ENCODE assay signal across 13 cellular contexts in genomic region chr11:2178906-2179494, GRCh38. TPM values are rescaled to one million over a fixed set of nuclear protein-coding genes. Genes with fewer than 3 reads are reported as not detected.
A peak's percentile ranks its signal among the peaks of the same experiment; 100 is the strongest.
DNase-seq lines count a peak whose midpoint lies in the region; ATAC-seq and TF ChIP-seq lines count a peak whose summit lies in the region.
"Had no signal": no experiment of that assay in that cellular context is flagged by ENCODE, and none has a peak within 500 bp of the region (broad histone marks: within the 10 kb centered on the region; RNA-seq: fewer than 3 reads in every experiment).

No MANE protein-coding gene starts in this region.

- peak overlapping the region in 9 of 11 experiments; percentile 45 to 92 (median 75); a peak in 18 of 22 replicates for H3K4me2 ChIP-seq in BLaER1 treated with 17β-estradiol and CSF1 and Interleukin-3, amounts not matched to agents 10 nM and 100 nM
- no peak overlapping the region for H3K4me2 ChIP-seq in IMR-90 (ENCODE audit: low read depth, low read length)
- peak overlapping the region; percentile 32 for H3K4me2 ChIP-seq in mammary epithelial cell (ENCODE audit: insufficient read depth, low read depth, low read length)

- no peak overlapping the region for H3K4me3 ChIP-seq in BLaER1 treated with 17β-estradiol and CSF1 and Interleukin-3, amounts not matched to agents 10 nM and 100 nM
- H3K4me3 ChIP-seq in IMR-90 (ENCODE audit: insufficient read depth, low read depth, low read length) (no peak overlapping the region), mammary epithelial cell (replicated peaks in 1 of 3; ENCODE audit: insufficient read depth in 1 of 3, low read depth in 2 of 3, low read length in 3 of 3) (no peak overlapping the region), BE2C (ENCODE audit: low read depth, low read length) (no peak overlapping the region)

- no peak overlapping the region for H4K5ac ChIP-seq in IMR-90 (ENCODE audit: low read depth, low read length)

- H3K79me1 ChIP-seq in IMR-90 (ENCODE audit: low read depth in 1 of 2, low read length in 2 of 2): no peaks in the 10 kb centered on the region

- intact Hi-C loops in IMR-90 (cut with micrococcal nuclease) (no loop called here), mammary epithelial cell (cut with micrococcal nuclease) (loop anchor here (5.0 kb wide), 1 partner anchor 223 kb away; the partner anchor contains the start of gene TSSC4)

- peaks cover 0 to 12% (median 0%) of the 10 kb centered on the region in 11 experiments; a peak in 5 of 22 replicates for H4K20me1 ChIP-seq in BLaER1 treated with 17β-estradiol and CSF1 and Interleukin-3, amounts not matched to agents 10 nM and 100 nM
- H4K20me1 ChIP-seq in IMR-90 (ENCODE audit: insufficient read depth, low read length) (no peaks in the 10 kb centered on the region), mammary epithelial cell (ENCODE audit: insufficient read depth, low read length) (no peaks in the 10 kb centered on the region)

- H3K23ac ChIP-seq in IMR-90 (ENCODE audit: low read depth, low read length): no peak overlapping the region

- peak; percentile 37 for DNase-seq in IMR-90
- DNase-seq in mammary epithelial cell: peak; percentile 82
- DNase-seq in myocyte (ENCODE audit: low read depth): peak; percentile 79
- no peak for DNase-seq in BE2C
- DNase-seq: activated CD8-positive, alpha-beta memory T cell treated with anti-CD3 and anti-CD28 coated beads, Interleukin-2, amount 50 U/mL, for 48 hours; CD4-positive, CD25-positive, alpha-beta regulatory T cell; kidney; NCI-H1930; stimulated activated CD4-positive, alpha-beta T cell treated with anti-CD3 and anti-CD28 coated beads, Interleukin-2, amount 100 ng/mL, for 48 hours had no signal

- peak; percentile 27 for ATAC-seq in IMR-90 (ENCODE audit: low read depth)
- no peak for ATAC-seq in GM21360 (IDR thresholded peaks at IDR 0.05; ENCODE audit: unreplicated experiment)
- no peak for ATAC-seq in GM18867 (IDR thresholded peaks at IDR 0.05; ENCODE audit: unreplicated experiment)
- no peak for ATAC-seq in GM18517 (IDR thresholded peaks at IDR 0.05; ENCODE audit: unreplicated experiment)

- no peaks in the 10 kb centered on the region for H3K36me3 ChIP-seq in BLaER1 treated with 17β-estradiol and CSF1 and Interleukin-3, amounts not matched to agents 10 nM and 100 nM
- no peaks in the 10 kb centered on the region for H3K36me3 ChIP-seq in IMR-90 (ENCODE audit: control insufficient read depth, insufficient read depth, low read length)
- no peaks in the 10 kb centered on the region for H3K36me3 ChIP-seq in mammary epithelial cell (ENCODE audit: insufficient read depth, low read length)
- no peaks in the 10 kb centered on the region for H3K36me3 ChIP-seq in BE2C

- no peak overlapping the region for H3K14ac ChIP-seq in IMR-90 (replicated peaks; ENCODE audit: low read depth, low read length)

- no peak overlapping the region for H2BK20ac ChIP-seq in IMR-90 (ENCODE audit: low read depth, low read length)

- no peak overlapping the region for H4K91ac ChIP-seq in IMR-90 (ENCODE audit: insufficient read depth, low read depth, low read length)

- BruUV-seq in IMR-90 (replicated peaks; lab: Mats Ljungman, UMichigan) (no TSS peak), mammary epithelial cell (replicated peaks; lab: Mats Ljungman, UMichigan) (no TSS peak)

- 30% methylated on average over 4 of the region's 16 CpGs; no CpG with 5 or more reads in 1 of the 2 experiments for WGBS in IMR-90 (ENCODE audit: extremely low coverage in 2 of 2, insufficient read length in 1 of 2), 2 experiments
- WGBS in mammary epithelial cell (ENCODE audit: low coverage, missing lambda C conversion rate): 71% methylated on average over 8 of the region's 16 CpGs

- H3K56ac ChIP-seq in IMR-90 (ENCODE audit: extremely low read depth, insufficient read depth, low read length): no peak overlapping the region

- dilution Hi-C loops in IMR-90 (cut with HindIII; ENCODE audit: low sequenced_read_pairs, unreplicated experiment) (no loop called here), mammary epithelial cell (cut with HindIII; ENCODE audit: low sequenced_read_pairs) (no loop called here)

- in situ Hi-C loops in IMR-90 (cut with MboI; ENCODE audit: low sequenced_read_pairs): loop anchor here (25.0 kb wide), 1 partner anchor 708 kb away; the partner anchor contains the start of gene CDKN1C
- in situ Hi-C loops in mammary epithelial cell (cut with MboI; ENCODE audit: low sequenced_read_pairs in 2 of 2): no loop called here

- H3K4ac ChIP-seq in IMR-90 (ENCODE audit: low read depth, low read length): no peak overlapping the region

- H3K79me2 ChIP-seq in mammary epithelial cell (ENCODE audit: insufficient read depth, low read length): no peaks in the 10 kb centered on the region

- H3K9me3 ChIP-seq in BLaER1 treated with 17β-estradiol and CSF1 and Interleukin-3, amounts not matched to agents 10 nM and 100 nM (replicated peaks in 1 of 11): no peaks in the 10 kb centered on the region
- H3K9me3 ChIP-seq in IMR-90 (ENCODE audit: control insufficient read depth, insufficient read depth, low read length) (no peaks in the 10 kb centered on the region), mammary epithelial cell (replicated peaks; ENCODE audit: insufficient read depth, low read length) (no peaks in the 10 kb centered on the region), BE2C (no peaks in the 10 kb centered on the region)

- H3K9me1 ChIP-seq in IMR-90 (ENCODE audit: insufficient read depth, low read length): peaks cover 6% of the 10 kb centered on the region

- CTCF ChIA-PET in IMR-90 (lab: Yijun Ruan, JAX) (no interaction called here), mammary epithelial cell (lab: Charles Lee; ENCODE audit: low non-redundant PET) (no interaction called here)

- no peak overlapping the region for H4K8ac ChIP-seq in IMR-90 (ENCODE audit: low read depth in 2 of 2, low read length in 2 of 2)

- no peak for TF ChIP-seq RAD21 in IMR-90 (IDR thresholded peaks at IDR 0.05; ENCODE audit: low read length)

- H2AK5ac ChIP-seq in IMR-90 (ENCODE audit: low read depth, low read length): no peak overlapping the region

- H2BK5ac ChIP-seq in IMR-90 (ENCODE audit: low read depth, low read length, poor library complexity, severe bottlenecking): no peak overlapping the region

- H2AFZ ChIP-seq in IMR-90 (replicated peaks; ENCODE audit: low read length, poor library complexity) (peak overlapping the region; percentile 74), mammary epithelial cell (ENCODE audit: low read depth, low read length) (no peak overlapping the region)

- peak overlapping the region; percentile 70 for H2AK9ac ChIP-seq in IMR-90 (replicated peaks; ENCODE audit: low read depth, low read length, poor library complexity)

- no peak for TF ChIP-seq POLR2A in IMR-90 (IDR thresholded peaks at IDR 0.05; ENCODE audit: low read depth, low read length)

- peaks cover 0 to 21% (median 12%) of the 10 kb centered on the region in 11 experiments; a peak in 14 of 22 replicates for H3K27me3 ChIP-seq in BLaER1 treated with 17β-estradiol and CSF1 and Interleukin-3, amounts not matched to agents 10 nM and 100 nM
- peaks cover 7% of the 10 kb centered on the region; the same call in 1 of the 2 replicates for H3K27me3 ChIP-seq in IMR-90 (ENCODE audit: control insufficient read depth, insufficient read depth, low read length)
- no peaks in the 10 kb centered on the region for H3K27me3 ChIP-seq in mammary epithelial cell (ENCODE audit: insufficient read depth, low read length)
- H3K27me3 ChIP-seq in BE2C: no peaks in the 10 kb centered on the region

- no peak overlapping the region for H2BK15ac ChIP-seq in IMR-90 (ENCODE audit: low read depth, low read length)

- H3K27ac ChIP-seq in BLaER1 treated with 17β-estradiol and CSF1 and Interleukin-3, amounts not matched to agents 10 nM and 100 nM: no peak overlapping the region
- H3K27ac ChIP-seq in IMR-90 (ENCODE audit: insufficient read depth, low read length): no peak overlapping the region
- no peak overlapping the region for H3K27ac ChIP-seq in mammary epithelial cell (ENCODE audit: insufficient read depth, low read depth, low read length)

- TF ChIP-seq CTCF in IMR-90 (conservative IDR thresholded peaks at IDR 0.05; ENCODE audit: low read depth, low read length) (no peak), mammary epithelial cell (conservative IDR thresholded peaks at IDR 0.05 in 1 of 2, IDR thresholded peaks at IDR 0.05 in 1 of 2; ENCODE audit: extremely low read depth in 1 of 2, insufficient read depth in 1 of 2, low read depth in 1 of 2, low read length in 2 of 2) (no peak), BE2C (IDR thresholded peaks at IDR 0.05; ENCODE audit: low read depth, low read length) (no peak)

- no peak overlapping the region for H3K18ac ChIP-seq in IMR-90 (ENCODE audit: low read depth, low read length)

- POLR2A ChIA-PET in IMR-90 (lab: Charles Lee; ENCODE audit: unreplicated experiment): no interaction called here

- H3K9ac ChIP-seq in BLaER1 treated with 17β-estradiol and CSF1 and Interleukin-3, amounts not matched to agents 10 nM and 100 nM: peak overlapping the region in 2 of 11 experiments; percentile 19 to 27; a peak in 1 of 22 replicates
- H3K9ac ChIP-seq in IMR-90 (ENCODE audit: low read depth, low read length) (no peak overlapping the region), mammary epithelial cell (ENCODE audit: insufficient read depth, low read length) (no peak overlapping the region)

- H2BK120ac ChIP-seq in IMR-90 (ENCODE audit: low read depth, low read length): no peak overlapping the region

- H3K4me1 ChIP-seq in BLaER1 treated with 17β-estradiol and CSF1 and Interleukin-3, amounts not matched to agents 10 nM and 100 nM: peaks cover 9 to 37% (median 27%) of the 10 kb centered on the region in 10 experiments; a peak in 17 of 20 replicates
- H3K4me1 ChIP-seq in IMR-90 (ENCODE audit: control insufficient read depth, insufficient read depth, low read length) (no peaks in the 10 kb centered on the region), mammary epithelial cell (ENCODE audit: insufficient read depth, low read length) (peaks cover 40% of the 10 kb centered on the region), BE2C (peaks cover 10% of the 10 kb centered on the region)

RNA-seq across cellular contexts. Expression of gene TH, which starts 7.4 kb away (rescaled TPM):
- total RNA-seq in IMR-90 (2012; rRNA removed): not detected in 2 replicates
- polyA plus RNA-seq in IMR-90 (2012; rRNA removed): 0.06 and 0.10 TPM in 2 replicates
- 0.03 TPM in 1 of 2 replicates, not detected in the other for polyA plus RNA-seq in IMR-90 (2012; cell fraction: cytosol; rRNA removed)
- polyA plus RNA-seq in IMR-90 (2012; cell fraction: nucleus; rRNA removed; ENCODE audit: low replicate concordance): 0.08 TPM in 1 of 2 replicates, not detected in the other
- under 1 TPM in 1 of 2 donors, not detected in 1; 0.61 TPM for total RNA-seq in mammary epithelial cell
- polyA plus RNA-seq in mammary epithelial cell: 0.16 TPM
- polyA minus RNA-seq in mammary epithelial cell: not detected
- total RNA-seq in myocyte: not detected in 2 replicates
- polyA plus RNA-seq in myocyte (2012): not detected
- 141 TPM for polyA plus RNA-seq in BE2C (2012; ENCODE audit: insufficient read depth, insufficient read length, low read depth)
- total RNA-seq: CD4-positive, CD25-positive, alpha-beta regulatory T cell; kidney had no signal
- polyA plus RNA-seq: CD4-positive, CD25-positive, alpha-beta regulatory T cell had no signal

RNA-seq across cellular contexts. Expression of gene INS, which starts 18.0 kb away (rescaled TPM):
- not detected in 2 replicates for total RNA-seq in IMR-90 (2012; rRNA removed)
- polyA plus RNA-seq in IMR-90 (2012; rRNA removed): not detected in 2 replicates
- not detected in 2 replicates for polyA plus RNA-seq in IMR-90 (2012; cell fraction: cytosol; rRNA removed)
- polyA plus RNA-seq in IMR-90 (2012; cell fraction: nucleus; rRNA removed; ENCODE audit: low replicate concordance): not detected in 2 replicates
- total RNA-seq in mammary epithelial cell: not detected
- polyA plus RNA-seq in mammary epithelial cell: not detected
- not detected for polyA minus RNA-seq in mammary epithelial cell
- total RNA-seq in myocyte: not detected in 2 replicates
- not detected for polyA plus RNA-seq in myocyte (2012)
- not detected for polyA plus RNA-seq in BE2C (2012; ENCODE audit: insufficient read depth, insufficient read length, low read depth)
- total RNA-seq: CD4-positive, CD25-positive, alpha-beta regulatory T cell; kidney had no signal
- polyA plus RNA-seq: CD4-positive, CD25-positive, alpha-beta regulatory T cell had no signal

RNA-seq across cellular contexts. Expression of gene IGF2, which starts 39.8 kb away (rescaled TPM):
- total RNA-seq in IMR-90 (2012; rRNA removed) (2.3 and 5.0 TPM in 2 replicates), mammary epithelial cell (under 1 TPM in 1 of 2 donors, not detected in 1; under 0.01 TPM), myocyte (330 and 438 TPM in 2 replicates)
- polyA plus RNA-seq in IMR-90 (2012; rRNA removed) (17.5 and 21.8 TPM in 2 replicates), mammary epithelial cell (0.01 TPM)
- polyA plus RNA-seq in IMR-90 (2012; cell fraction: cytosol; rRNA removed): 20.6 and 23.2 TPM in 2 replicates
- polyA plus RNA-seq in IMR-90 (2012; cell fraction: nucleus; rRNA removed; ENCODE audit: low replicate concordance): 4.8 and 6.4 TPM in 2 replicates
- polyA minus RNA-seq in mammary epithelial cell: not detected
- 915 TPM for polyA plus RNA-seq in myocyte (2012)
- polyA plus RNA-seq in BE2C (2012; ENCODE audit: insufficient read depth, insufficient read length, low read depth): 468 TPM
- polyA plus RNA-seq: CD4-positive, CD25-positive, alpha-beta regulatory T cell had no signal

Comparison
In these comparisons a context has a peak if more than half of its experiments do, and no peak if none do; other contexts are left out.
1. RNA of gene IGF2, which starts 39.8 kb away (total RNA-seq): 330 to 438 TPM in myocyte; 2.3 to 5.0 TPM in IMR-90 and under 0.01 TPM in mammary epithelial cell; every median in the first group is over 10 times any median in the second.